1 cellular context compared by ENCODE assay signal in the genomic region with DNA sequence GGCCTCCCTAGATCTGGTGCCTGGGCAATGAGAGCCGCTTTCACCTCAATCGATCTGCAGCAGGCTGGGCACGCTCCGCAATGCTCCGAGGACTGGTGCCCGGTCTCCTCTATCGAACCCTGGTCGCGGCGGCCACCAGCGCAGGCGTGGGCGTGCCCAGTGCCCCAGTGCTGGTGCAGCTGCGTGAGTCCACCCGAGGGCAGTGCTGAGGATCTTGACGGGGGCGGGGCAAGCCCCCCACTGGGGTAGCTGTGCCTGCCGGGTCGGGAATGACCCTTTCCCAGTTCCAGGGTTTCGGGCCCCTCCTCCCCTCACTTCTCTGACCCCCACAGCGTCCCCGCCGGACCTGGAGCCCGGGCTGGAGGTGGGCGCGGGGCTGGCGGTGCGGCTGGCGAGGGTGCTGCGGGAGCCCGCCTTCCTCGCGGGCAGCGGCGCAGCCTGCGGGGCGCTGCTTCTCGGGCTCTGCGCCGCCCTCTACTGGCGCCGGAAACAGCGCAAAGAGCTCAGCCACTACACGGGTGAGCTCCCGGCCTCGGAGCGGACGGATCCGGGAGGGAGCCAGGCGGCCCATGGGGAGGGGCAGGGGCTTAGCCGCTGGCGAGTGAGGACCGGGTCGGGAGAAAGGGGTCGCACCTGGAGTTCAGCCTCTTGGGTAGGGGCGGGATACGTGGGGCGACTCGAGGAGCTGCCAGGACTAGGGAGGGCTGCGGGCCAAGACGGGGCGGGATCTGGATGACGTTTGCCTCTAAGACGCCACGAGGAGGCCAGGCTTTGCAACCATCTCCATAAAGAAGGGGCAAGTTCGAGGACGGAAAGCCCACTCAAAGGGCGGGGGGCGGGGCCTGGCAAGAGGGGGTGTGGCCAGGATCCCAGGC.
TF ChIP-seq lines count a peak whose summit lies in the region.

No MANE protein-coding gene starts in this region.

TF ChIP-seq in A549, 52 proteins besides CTCF, POLR2A, EP300 and RAD21 (continued from another document):
- TF ChIP-seq, protein P1, sequence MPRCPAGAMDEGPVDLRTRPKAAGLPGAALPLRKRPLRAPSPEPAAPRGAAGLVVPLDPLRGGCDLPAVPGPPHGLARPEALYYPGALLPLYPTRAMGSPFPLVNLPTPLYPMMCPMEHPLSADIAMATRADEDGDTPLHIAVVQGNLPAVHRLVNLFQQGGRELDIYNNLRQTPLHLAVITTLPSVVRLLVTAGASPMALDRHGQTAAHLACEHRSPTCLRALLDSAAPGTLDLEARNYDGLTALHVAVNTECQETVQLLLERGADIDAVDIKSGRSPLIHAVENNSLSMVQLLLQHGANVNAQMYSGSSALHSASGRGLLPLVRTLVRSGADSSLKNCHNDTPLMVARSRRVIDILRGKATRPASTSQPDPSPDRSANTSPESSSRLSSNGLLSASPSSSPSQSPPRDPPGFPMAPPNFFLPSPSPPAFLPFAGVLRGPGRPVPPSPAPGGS (IDR thresholded peaks at IDR 0.05) = peak; percentile 56; the same call in 1 of the 3 replicates
TF ChIP-seq in A549: peak in this region for 6.
